7 cellular contexts compared by ENCODE assay signal in genomic region chr6:138161118-138161433, GRCh38. TPM values are rescaled to one million over a fixed set of nuclear protein-coding genes. Genes with fewer than 3 reads are reported as not detected.
A peak's percentile ranks its signal among the peaks of the same experiment; 100 is the strongest.
DNase-seq lines count a peak whose midpoint lies in the region; ATAC-seq, FAIRE-seq and TF ChIP-seq lines count a peak whose summit lies in the region.

No MANE protein-coding gene starts in this region.

- no peaks in the 10 kb centered on the region for H3K9me1 ChIP-seq in keratinocyte (ENCODE audit: control insufficient read depth, extremely low read depth, insufficient read depth, low read length)

- H3K4me2 ChIP-seq in keratinocyte (ENCODE audit: control insufficient read depth, extremely low read depth, insufficient read depth, low read depth, low read length), result peak overlapping the region; percentile 69

- intact Hi-C loops in activated T-helper 2 cell treated with anti-CD3 and anti-CD28 coated beads, Interferon-gamma antibody, Interleukin-2, Interleukin-4, amounts not matched to agents 10 μg/mL and 5 μg/mL and 100 μg/mL, durations not matched to agents 14 hours and 24 hours and 36 hours (cut with micrococcal nuclease), result no loop called here

- H3K36me3 Mint-ChIP-seq in activated T-helper 2 cell treated with anti-CD3 and anti-CD28 coated beads, Interferon-gamma antibody, Interleukin-2, Interleukin-4, amounts not matched to agents 10 μg/mL and 5 μg/mL and 100 μg/mL, durations not matched to agents 14 hours and 24 hours and 36 hours (ENCODE audit: low read depth), result no peaks in the 10 kb centered on the region
- H3K36me3 Mint-ChIP-seq in stimulated activated naive CD8-positive, alpha-beta T cell treated with anti-CD3 and anti-CD28 coated beads, Interleukin-15, Interleukin-2, amounts not matched to agents 100 ng/mL and 50 ng/mL, for 24 hours (ENCODE audit: low read depth), result no peaks in the 10 kb centered on the region

- peaks cover 12% of the 10 kb centered on the region for H3K4me1 Mint-ChIP-seq in activated T-helper 2 cell treated with anti-CD3 and anti-CD28 coated beads, Interferon-gamma antibody, Interleukin-2, Interleukin-4, amounts not matched to agents 10 μg/mL and 5 μg/mL and 100 μg/mL, durations not matched to agents 14 hours and 24 hours and 36 hours (ENCODE audit: low read depth)
- peaks cover 13% of the 10 kb centered on the region for H3K4me1 Mint-ChIP-seq in stimulated activated naive CD8-positive, alpha-beta T cell treated with anti-CD3 and anti-CD28 coated beads, Interleukin-15, Interleukin-2, amounts not matched to agents 100 ng/mL and 50 ng/mL, for 24 hours (ENCODE audit: low read depth)

- no peak for ATAC-seq in GM21786 (IDR thresholded peaks at IDR 0.05; ENCODE audit: unreplicated experiment)

- H3K4me3 ChIP-seq in HEK293 (ENCODE audit: low read depth, low read length) (peak overlapping the region; percentile 64), keratinocyte (ENCODE audit: control insufficient read depth in 2 of 3, extremely low read depth in 1 of 3, insufficient read depth in 2 of 3, low read depth in 1 of 3, low read length in 3 of 3) (peak overlapping the region; percentile 28 to 64 (median 51))

- no peaks in the 10 kb centered on the region for H3K79me2 ChIP-seq in keratinocyte (ENCODE audit: control insufficient read depth, insufficient read depth, low read length)

- POLR2A ChIA-PET in HEK293 (lab: Yijun Ruan, JAX), result interaction anchor here (1.6 kb wide), 1 partner anchor 55 kb away, joined by 6 read pairs; no protein-coding TSS in a partner anchor

- dilution Hi-C loops in keratinocyte (cut with MboI; ENCODE audit: extremely low pct_ligation_motif_present, low sequenced_read_pairs), result no loop called here

- H3K9me3 Mint-ChIP-seq in activated T-helper 2 cell treated with anti-CD3 and anti-CD28 coated beads, Interferon-gamma antibody, Interleukin-2, Interleukin-4, amounts not matched to agents 10 μg/mL and 5 μg/mL and 100 μg/mL, durations not matched to agents 14 hours and 24 hours and 36 hours, result no peaks in the 10 kb centered on the region
- no peaks in the 10 kb centered on the region for H3K9me3 Mint-ChIP-seq in stimulated activated naive CD8-positive, alpha-beta T cell treated with anti-CD3 and anti-CD28 coated beads, Interleukin-15, Interleukin-2, amounts not matched to agents 100 ng/mL and 50 ng/mL, for 24 hours

- H3K9me3 ChIP-seq in HEK293 (ENCODE audit: control insufficient read depth, insufficient read depth, low read depth, low read length) (no peaks in the 10 kb centered on the region), keratinocyte (ENCODE audit: control insufficient read depth, low read depth, low read length) (no peaks in the 10 kb centered on the region)

- CTCF ChIA-PET in HEK293 (lab: Yijun Ruan, JAX), result interaction anchor here (0.6 to 1.5 kb wide), 5 partner anchors 18 to 331 kb away, joined by 3 to 10 read pairs (median 4); partner anchors contain the start of gene HEBP2

- H3K9ac ChIP-seq in keratinocyte (ENCODE audit: control insufficient read depth, extremely low read depth, insufficient read depth, low read length), result peak overlapping the region; percentile 15

- H3K4me1 ChIP-seq in HEK293 (ENCODE audit: control insufficient read depth, insufficient read depth, low read length) (0 out of 2 replicates have a peak, but pooled peaks cover 2% of the 10 kb centered on the region), keratinocyte (ENCODE audit: control insufficient read depth, extremely low read depth, insufficient read depth, low read length) (peaks cover 10% of the 10 kb centered on the region)

- no peak overlapping the region for H3K27ac Mint-ChIP-seq in activated T-helper 2 cell treated with anti-CD3 and anti-CD28 coated beads, Interferon-gamma antibody, Interleukin-2, Interleukin-4, amounts not matched to agents 10 μg/mL and 5 μg/mL and 100 μg/mL, durations not matched to agents 14 hours and 24 hours and 36 hours
- no peak overlapping the region for H3K27ac Mint-ChIP-seq in stimulated activated naive CD8-positive, alpha-beta T cell treated with anti-CD3 and anti-CD28 coated beads, Interleukin-15, Interleukin-2, amounts not matched to agents 100 ng/mL and 50 ng/mL, for 24 hours

- H3K27ac ChIP-seq in HEK293 (ENCODE audit: extremely low read depth, low read depth, low read length) (peak overlapping the region; percentile 67; the same call in 1 of the 2 replicates), keratinocyte (ENCODE audit: control insufficient read depth, insufficient read depth, low read length) (no peak overlapping the region)

- FAIRE-seq in keratinocyte (lab: Jason Lieb, UNC), result no peak
- FAIRE-seq in D721Med (lab: Jason Lieb, UNC), result no peak

- H3K27me3 ChIP-seq in keratinocyte (ENCODE audit: control insufficient read depth, extremely low read depth, insufficient read depth, low read length), result peaks cover 43% of the 10 kb centered on the region

- no peak for DNase-seq in activated T-helper 2 cell treated with anti-CD3 and anti-CD28 coated beads, Interferon-gamma antibody, Interleukin-2, Interleukin-4, amounts not matched to agents 10 μg/mL and 5 μg/mL and 100 μg/mL, durations not matched to agents 14 hours and 24 hours and 36 hours (ENCODE audit: low spot score)
- DNase-seq in keratinocyte (ENCODE audit: low read depth, low spot score) (no peak), superior temporal gyrus (ENCODE audit: extremely low spot score) (no peak), D721Med (ENCODE audit: insufficient read length, low spot score) (no peak)

- TF ChIP-seq CTCF in HEK293 (tag by site-specific recombination; IDR thresholded peaks at IDR 0.05), result no peak
- no peak for TF ChIP-seq CTCF in keratinocyte (optimal IDR thresholded peaks at IDR 0.05 in 1 of 3, IDR thresholded peaks at IDR 0.05 in 1 of 3, conservative IDR thresholded peaks at IDR 0.05 in 1 of 3; ENCODE audit: extremely low read depth in 1 of 3, insufficient read depth in 2 of 3, low read length in 3 of 3)
- no peak for TF ChIP-seq CTCF in D721Med (IDR thresholded peaks at IDR 0.05; ENCODE audit: insufficient read depth, missing control alignments)

- H2AFZ ChIP-seq in keratinocyte (ENCODE audit: control insufficient read depth, low read length), result peak overlapping the region; percentile 75

- H3K27me3 Mint-ChIP-seq in activated T-helper 2 cell treated with anti-CD3 and anti-CD28 coated beads, Interferon-gamma antibody, Interleukin-2, Interleukin-4, amounts not matched to agents 10 μg/mL and 5 μg/mL and 100 μg/mL, durations not matched to agents 14 hours and 24 hours and 36 hours (ENCODE audit: low read depth), result peaks cover 56% of the 10 kb centered on the region
- H3K27me3 Mint-ChIP-seq in stimulated activated naive CD8-positive, alpha-beta T cell treated with anti-CD3 and anti-CD28 coated beads, Interleukin-15, Interleukin-2, amounts not matched to agents 100 ng/mL and 50 ng/mL, for 24 hours, result peaks cover 61% of the 10 kb centered on the region

- H3K36me3 ChIP-seq in HEK293 (ENCODE audit: control insufficient read depth in 2 of 2, insufficient read depth in 1 of 2, low read length in 2 of 2) (no peaks in the 10 kb centered on the region), keratinocyte (ENCODE audit: control insufficient read depth in 2 of 2, extremely low read depth in 1 of 2, insufficient read depth in 2 of 2, low read length in 2 of 2) (no peaks in the 10 kb centered on the region)

- H3K4me3 Mint-ChIP-seq in activated T-helper 2 cell treated with anti-CD3 and anti-CD28 coated beads, Interferon-gamma antibody, Interleukin-2, Interleukin-4, amounts not matched to agents 10 μg/mL and 5 μg/mL and 100 μg/mL, durations not matched to agents 14 hours and 24 hours and 36 hours (ENCODE audit: low read depth), result peak overlapping the region; percentile 54
- peak overlapping the region; percentile 68 for H3K4me3 Mint-ChIP-seq in stimulated activated naive CD8-positive, alpha-beta T cell treated with anti-CD3 and anti-CD28 coated beads, Interleukin-15, Interleukin-2, amounts not matched to agents 100 ng/mL and 50 ng/mL, for 24 hours

- no peaks in the 10 kb centered on the region for H4K20me1 ChIP-seq in keratinocyte (ENCODE audit: control insufficient read depth, extremely low read depth, insufficient read depth, low read length)

RNA-seq across cellular contexts. Expression of gene ARFGEF3, which starts 0.7 kb away (rescaled TPM):
- total RNA-seq in activated T-helper 2 cell treated with anti-CD3 and anti-CD28 coated beads, Interferon-gamma antibody, Interleukin-2, Interleukin-4, amounts not matched to agents 10 μg/mL and 5 μg/mL and 100 μg/mL, durations not matched to agents 14 hours and 24 hours and 36 hours, result 0.48 and 0.55 TPM in 2 replicates
- polyA plus RNA-seq in keratinocyte, result 0.09 to 0.14 TPM (median 0.13 TPM) in 3 replicates
- polyA plus RNA-seq in keratinocyte (2011; ENCODE audit: low read depth), result 0.17 TPM
- polyA plus RNA-seq in keratinocyte (2011; cell fraction: cytosol; rRNA removed), result 0.09 and 0.17 TPM in 2 replicates
- 0.32 and 0.36 TPM in 2 replicates for polyA plus RNA-seq in keratinocyte (2011; cell fraction: nucleus; rRNA removed)
- 0.08 and 0.30 TPM in 2 replicates for polyA plus RNA-seq in keratinocyte (2012; ENCODE audit: low replicate concordance)
- polyA minus RNA-seq in keratinocyte, result 0.23 to 0.45 TPM (median 0.36 TPM) in 3 replicates
- polyA minus RNA-seq in keratinocyte (2011; cell fraction: cytosol; rRNA and poly(A)+ RNA removed), result 0.19 TPM
- 0.53 and 0.62 TPM in 2 replicates for polyA minus RNA-seq in keratinocyte (2011; cell fraction: nucleus; rRNA and poly(A)+ RNA removed)

RNA-seq across cellular contexts. Expression of gene PERP, which starts 53.9 kb away (rescaled TPM):
- 6.4 and 7.0 TPM in 2 replicates for total RNA-seq in activated T-helper 2 cell treated with anti-CD3 and anti-CD28 coated beads, Interferon-gamma antibody, Interleukin-2, Interleukin-4, amounts not matched to agents 10 μg/mL and 5 μg/mL and 100 μg/mL, durations not matched to agents 14 hours and 24 hours and 36 hours
- 279 to 543 TPM (median 525 TPM) in 3 replicates for polyA plus RNA-seq in keratinocyte
- polyA plus RNA-seq in keratinocyte (2011; ENCODE audit: low read depth), result 758 TPM
- polyA plus RNA-seq in keratinocyte (2011; cell fraction: cytosol; rRNA removed), result 314 and 475 TPM in 2 replicates
- polyA plus RNA-seq in keratinocyte (2011; cell fraction: nucleus; rRNA removed), result 637 and 791 TPM in 2 replicates
- 460 and 1,316 TPM in 2 replicates for polyA plus RNA-seq in keratinocyte (2012; ENCODE audit: low replicate concordance)
- 284 to 461 TPM (median 304 TPM) in 3 replicates for polyA minus RNA-seq in keratinocyte
- polyA minus RNA-seq in keratinocyte (2011; cell fraction: cytosol; rRNA and poly(A)+ RNA removed), result 500 TPM
- polyA minus RNA-seq in keratinocyte (2011; cell fraction: nucleus; rRNA and poly(A)+ RNA removed), result 327 and 470 TPM in 2 replicates

RNA-seq across cellular contexts. Expression of gene PBOV1, which starts 57.2 kb away (rescaled TPM):
- not detected in 2 replicates for total RNA-seq in activated T-helper 2 cell treated with anti-CD3 and anti-CD28 coated beads, Interferon-gamma antibody, Interleukin-2, Interleukin-4, amounts not matched to agents 10 μg/mL and 5 μg/mL and 100 μg/mL, durations not matched to agents 14 hours and 24 hours and 36 hours
- not detected in 3 replicates for polyA plus RNA-seq in keratinocyte
- not detected for polyA plus RNA-seq in keratinocyte (2011; ENCODE audit: low read depth)
- not detected in 2 replicates for polyA plus RNA-seq in keratinocyte (2011; cell fraction: cytosol; rRNA removed)
- polyA plus RNA-seq in keratinocyte (2011; cell fraction: nucleus; rRNA removed), result not detected in 2 replicates
- not detected in 2 replicates for polyA plus RNA-seq in keratinocyte (2012; ENCODE audit: low replicate concordance)
- polyA minus RNA-seq in keratinocyte, result not detected in 3 replicates
- polyA minus RNA-seq in keratinocyte (2011; cell fraction: cytosol; rRNA and poly(A)+ RNA removed), result not detected
- polyA minus RNA-seq in keratinocyte (2011; cell fraction: nucleus; rRNA and poly(A)+ RNA removed), result not detected in 2 replicates
